ENCODE assay signal across 22 cellular contexts in genomic region chr6:166245148-166245547, GRCh38.
DNase-seq lines count a peak whose midpoint lies in the region; ATAC-seq, FAIRE-seq and TF ChIP-seq lines count a peak whose summit lies in the region.
"Had no signal": no experiment of that assay in that cellular context is flagged by ENCODE, and none has a peak within 500 bp of the region (broad histone marks: within the 10 kb centered on the region; RNA-seq: fewer than 3 reads in every experiment).

No MANE protein-coding gene starts in this region.

- H3K9ac ChIP-seq in mesendoderm (ENCODE audit: low read length): no peak overlapping the region

- DNase-seq in CD8-positive, alpha-beta T cell: no peak
- DNase-seq in GM18507 (ENCODE audit: extremely low spot score, insufficient read length, low read depth): no peak
- DNase-seq in mesendoderm: peak; percentile 56
- DNase-seq in stimulated activated naive CD4-positive, alpha-beta T cell treated with Interleukin-2 at 50 U/mL for 16 hours (lab: John Stamatoyannopoulos, UW): no peak
- no peak for DNase-seq in brain microvascular endothelial cell
- no peak for DNase-seq in HEK293T (ENCODE audit: extremely low spot score)
- DNase-seq: activated CD8-positive, alpha-beta memory T cell treated with anti-CD3 and anti-CD28 coated beads, Interleukin-2, amount 50 U/mL, for 48 hours; Calu3; gastrocnemius medialis; hypothalamus; islet precursor cell; NCI-H146; NCI-H2171 treated with DMSO at 0.1 percent for 48 hours; stimulated activated CD4-positive, alpha-beta T cell treated with anti-CD3 and anti-CD28 coated beads, Interleukin-2, amount 100 ng/mL, for 24 hours; SW 1271; transverse colon had no signal

- H3K4me2 ChIP-seq in mesendoderm (ENCODE audit: low read length): no peak overlapping the region
- H3K4me2 ChIP-seq: GM23338 had no signal

- ATAC-seq in CD8-positive, alpha-beta T cell: no peak
- ATAC-seq: gastrocnemius medialis had no signal

- H3K27me3 Mint-ChIP-seq in CD8-positive, alpha-beta T cell (ENCODE audit: low read depth): no peaks in the 10 kb centered on the region

- H4K8ac ChIP-seq in mesendoderm (ENCODE audit: low read depth, low read length): no peak overlapping the region

- POLR2A ChIA-PET in CD8-positive, alpha-beta T cell (lab: Charles Lee): no interaction called here
- POLR2A ChIA-PET in HEK293T (lab: Yijun Ruan, JAX): no interaction called here

- no peaks in the 10 kb centered on the region for H3K9me3 Mint-ChIP-seq in CD8-positive, alpha-beta T cell
- H3K9me3 Mint-ChIP-seq: activated naive CD4-positive, alpha-beta T cell treated with anti-CD3 and anti-CD28 coated beads for 36 hours; GM23338; stimulated activated naive CD8-positive, alpha-beta T cell treated with anti-CD3 and anti-CD28 coated beads, Interleukin-15, Interleukin-2, amounts not matched to agents 100 ng/mL and 50 ng/mL, for 24 hours had no signal

- H2AK5ac ChIP-seq in mesendoderm (ENCODE audit: low read length): no peak overlapping the region

- CTCF ChIA-PET in CD8-positive, alpha-beta T cell (lab: Charles Lee): interaction anchor here (0.7 to 1.8 kb wide), 2 partner anchors 9 to 386 kb away, joined by 3 to 6 read pairs; no protein-coding TSS in a partner anchor
- CTCF ChIA-PET in HEK293T (lab: Yijun Ruan, JAX): interaction anchor here (0.6 kb wide), 1 partner anchor 25 kb away, joined by 3 read pairs; no protein-coding TSS in a partner anchor

- no peaks in the 10 kb centered on the region for H3K36me3 ChIP-seq in CD8-positive, alpha-beta T cell (ENCODE audit: insufficient read depth, low read length)
- no peaks in the 10 kb centered on the region for H3K36me3 ChIP-seq in KOPT-K1 (ENCODE audit: insufficient read depth, low read length)
- H3K36me3 ChIP-seq in mesendoderm (ENCODE audit: control insufficient read depth, insufficient read depth, low read length): no peaks in the 10 kb centered on the region
- H3K36me3 ChIP-seq in brain microvascular endothelial cell (replicated peaks): no peaks in the 10 kb centered on the region
- H3K36me3 ChIP-seq: gastrocnemius medialis, transverse colon had no signal

- no peak overlapping the region for H2BK120ac ChIP-seq in mesendoderm (ENCODE audit: low read depth, low read length)

- no peak overlapping the region for H4K5ac ChIP-seq in mesendoderm (ENCODE audit: low read length)

- peak overlapping the region; percentile 49 for H3K56ac ChIP-seq in mesendoderm (ENCODE audit: low read length)

- peaks cover 42% of the 10 kb centered on the region for H3K4me1 Mint-ChIP-seq in CD8-positive, alpha-beta T cell (ENCODE audit: low read depth)

- no peak overlapping the region for H2BK5ac ChIP-seq in mesendoderm (ENCODE audit: low read length)

- peak overlapping the region; percentile 79 for H3K4me3 Mint-ChIP-seq in CD8-positive, alpha-beta T cell
- H3K4me3 Mint-ChIP-seq: GM23338 had no signal

- WGBS in mesendoderm (ENCODE audit: extremely low coverage, insufficient coverage, low lambda C conversion rate): no CpG with 5 or more reads among the region's 5 CpGs

- H3K79me1 ChIP-seq in mesendoderm (ENCODE audit: low read length): no peaks in the 10 kb centered on the region

- TF ChIP-seq CTCF in CD8-positive, alpha-beta T cell (IDR thresholded peaks at IDR 0.05): no peak
- no peak for TF ChIP-seq CTCF in brain microvascular endothelial cell (IDR thresholded peaks at IDR 0.05; ENCODE audit: low read depth, low read length, missing control alignments)

- H3K36me3 Mint-ChIP-seq in CD8-positive, alpha-beta T cell: no peaks in the 10 kb centered on the region

- no peaks in the 10 kb centered on the region for H3K9me3 ChIP-seq in CD8-positive, alpha-beta T cell (ENCODE audit: low read length)
- H3K9me3 ChIP-seq in KOPT-K1 (ENCODE audit: insufficient read depth, low read length, poor library complexity, severe bottlenecking): no peaks in the 10 kb centered on the region
- H3K9me3 ChIP-seq: gastrocnemius medialis, transverse colon had no signal

- H3K79me2 ChIP-seq in mesendoderm (ENCODE audit: control insufficient read depth, insufficient read depth, low read length): no peaks in the 10 kb centered on the region

- intact Hi-C loops in CD8-positive, alpha-beta T cell (cut with DNase I, micrococcal nuclease): loop anchor here in 1 of 2 experiments (2.0 kb wide), 1 partner anchor 14 kb away; no protein-coding TSS in a partner anchor

- FAIRE-seq in GM18507 (lab: Jason Lieb, UNC): peak; percentile 44
- FAIRE-seq: astrocyte had no signal

- peaks cover 19% of the 10 kb centered on the region for H3K4me1 ChIP-seq in CD8-positive, alpha-beta T cell (ENCODE audit: insufficient read depth, low read length)
- peaks cover 12% of the 10 kb centered on the region for H3K4me1 ChIP-seq in mesendoderm (ENCODE audit: control insufficient read depth, low read depth, low read length)
- H3K4me1 ChIP-seq: gastrocnemius medialis, transverse colon had no signal

- H3K27ac Mint-ChIP-seq in CD8-positive, alpha-beta T cell: peak overlapping the region; percentile 76
- H3K27ac Mint-ChIP-seq: activated naive CD4-positive, alpha-beta T cell treated with anti-CD3 and anti-CD28 coated beads for 36 hours; GM23338 had no signal

- no peak overlapping the region for H3K4me3 ChIP-seq in CD8-positive, alpha-beta T cell (ENCODE audit: low read depth, low read length)
- no peak overlapping the region for H3K4me3 ChIP-seq in mesendoderm (ENCODE audit: low read length)
- H3K4me3 ChIP-seq in brain microvascular endothelial cell (ENCODE audit: low read depth, low read length): no peak overlapping the region
- H3K4me3 ChIP-seq: gastrocnemius medialis, GM23338, skin epidermis, transverse colon had no signal

- in situ Hi-C loops in brain microvascular endothelial cell (cut with HindIII; ENCODE audit: low pct_ligation_motif_present, low sequenced_read_pairs): no loop called here

- peak overlapping the region; percentile 65 for H2BK15ac ChIP-seq in mesendoderm (replicated peaks; ENCODE audit: low read depth)

- H3K27me3 ChIP-seq in CD8-positive, alpha-beta T cell (ENCODE audit: insufficient read depth, low read length): no peaks in the 10 kb centered on the region
- no peaks in the 10 kb centered on the region for H3K27me3 ChIP-seq in mesendoderm (ENCODE audit: insufficient read depth, low read length, poor library complexity)
- H3K27me3 ChIP-seq in brain microvascular endothelial cell (replicated peaks): no peaks in the 10 kb centered on the region

- peak overlapping the region; percentile 89 for H3K23ac ChIP-seq in mesendoderm (ENCODE audit: low read length)

- no peak overlapping the region for H3K4ac ChIP-seq in mesendoderm (ENCODE audit: low read depth, low read length)

- H3K18ac ChIP-seq in mesendoderm (ENCODE audit: low read length): no peak overlapping the region

- H3K27ac ChIP-seq in CD8-positive, alpha-beta T cell (ENCODE audit: low read depth, low read length): no peak overlapping the region
- H3K27ac ChIP-seq in KOPT-K1 (ENCODE audit: low read depth, low read length, poor library complexity, severe bottlenecking) (peak overlapping the region; percentile 59), mesendoderm (ENCODE audit: low read depth, low read length) (no peak overlapping the region), brain microvascular endothelial cell (no peak overlapping the region)
- H3K27ac ChIP-seq: gastrocnemius medialis, transverse colon had no signal

TF ChIP-seq in HEK293T, 16 proteins besides CTCF, POLR2A, EP300 and RAD21:
- TF ChIP-seq FOXK2 (IDR thresholded peaks at IDR 0.05) (no peak), L3MBTL2 (conservative IDR thresholded peaks at IDR 0.05) (no peak)
